In the genomic region with DNA sequence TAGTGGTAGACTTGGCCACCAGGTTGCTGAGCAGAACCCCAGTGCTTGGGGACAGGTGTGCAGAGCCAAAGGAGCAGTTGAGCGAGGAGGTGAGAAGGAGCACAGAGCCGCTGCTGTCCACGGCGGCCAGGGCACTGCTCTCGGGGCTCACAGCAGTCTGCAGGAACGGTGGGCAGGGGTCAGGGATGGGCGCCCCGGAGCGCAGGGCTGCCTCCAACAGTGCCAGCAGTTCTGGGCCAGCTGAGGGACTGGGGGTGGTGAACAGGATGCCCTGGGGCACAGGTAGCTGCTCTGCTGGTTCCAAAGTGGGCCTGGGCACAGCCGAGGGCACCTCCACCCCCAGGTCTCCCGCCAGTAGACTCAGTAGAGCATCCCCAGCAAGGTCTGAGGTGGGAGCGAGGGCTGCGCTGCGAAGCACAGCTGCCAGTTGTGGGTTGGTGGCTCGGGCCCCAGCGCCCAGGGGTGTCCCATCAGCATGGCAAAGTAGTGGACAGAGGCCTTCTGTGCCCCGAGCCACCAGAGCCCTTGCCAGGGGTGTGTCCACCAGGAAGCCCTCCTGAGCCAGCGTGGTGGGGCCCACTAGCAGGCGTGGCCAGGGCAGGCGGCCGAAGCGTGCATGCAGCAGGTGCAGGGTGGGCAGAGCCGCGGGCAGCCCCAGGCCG, we compare ENCODE assay signal across 26 cellular contexts. TPM values are rescaled to one million over a fixed set of nuclear protein-coding genes. Genes with fewer than 3 reads are reported as not detected.
DNase-seq lines count a peak whose midpoint lies in the region; ATAC-seq, FAIRE-seq and TF ChIP-seq lines count a peak whose summit lies in the region.
"Had no signal": no experiment of that assay in that cellular context is flagged by ENCODE, and none has a peak within 500 bp of the region (broad histone marks: within the 10 kb centered on the region; RNA-seq: fewer than 3 reads in every experiment).

No MANE protein-coding gene starts in this region.

- peaks cover 15% of the 10 kb centered on the region for H3K79me2 ChIP-seq in HepG2 (ENCODE audit: insufficient read depth, low read length)

- POLR2A ChIA-PET in HepG2 (lab: Yijun Ruan, JAX): interaction anchor here (0.7 kb wide), 1 partner anchor 16 kb away, joined by 3 read pairs; no protein-coding TSS in a partner anchor

- DNase-seq in H7 (peak; percentile 48), RWPE2 (ENCODE audit: low spot score) (peak; percentile 51), HepG2 (ENCODE audit: low spot score) (no peak), posterior vena cava (ENCODE audit: low spot score) (peak; percentile 71), GOT3 (lab: John Stamatoyannopoulos, UW) (no peak), NCI-H1417 treated with DMSO at 0.1 percent for 48 hours (lab: John Stamatoyannopoulos, UW) (no peak), aorta (no peak), left lobe of liver (ENCODE audit: low spot score) (no peak)
- DNase-seq: Caco-2; CD4-positive, alpha-beta T cell; DMS 273 treated with DMSO at 0.1 percent for 48 hours; DND-41; KBM-7; NCI-H1092 treated with DMSO at 0.1 percent for 48 hours; NCI-H146; NCI-H2029 treated with DMSO at 0.1 percent for 48 hours; NCI-H2171; NCI-H345; NCI-H526; SHP77 had no signal

- TF ChIP-seq POLR2A in HepG2 (IDR thresholded peaks at IDR 0.05; ENCODE audit: insufficient read depth in 1 of 2, low read depth in 2 of 2, low read length in 2 of 2): no peak

- BruUV-seq in HepG2 (replicated peaks; lab: Mats Ljungman, UMichigan): no TSS peak

- H3K27me3 ChIP-seq in H7 (ENCODE audit: control insufficient read depth, insufficient read depth, low read length): no peaks in the 10 kb centered on the region
- no peaks in the 10 kb centered on the region for H3K27me3 ChIP-seq in RWPE2 (ENCODE audit: insufficient read depth, poor library complexity, severe bottlenecking)
- H3K27me3 ChIP-seq in HepG2 (ENCODE audit: control insufficient read depth in 1 of 2, insufficient read depth in 2 of 2, low read length in 2 of 2): no peaks in the 10 kb centered on the region
- H3K27me3 ChIP-seq in aorta (ENCODE audit: control insufficient read depth in 1 of 2, insufficient read depth in 2 of 2, low read length in 1 of 2): no peaks in the 10 kb centered on the region

- peaks cover 6% of the 10 kb centered on the region for H3K36me3 ChIP-seq in H7 (replicated peaks; ENCODE audit: control insufficient read depth, insufficient read depth, low read length)
- H3K36me3 ChIP-seq in RWPE2 (ENCODE audit: low read depth): peaks cover 8% of the 10 kb centered on the region
- H3K36me3 ChIP-seq in HepG2 (replicated peaks in 1 of 2; ENCODE audit: control insufficient read depth in 1 of 2, insufficient read depth in 2 of 2, low read length in 2 of 2): peaks cover 0 to 3% of the 10 kb centered on the region in 2 experiments; a peak in 1 of 5 replicates
- H3K36me3 ChIP-seq in aorta (ENCODE audit: control insufficient read depth in 1 of 2, insufficient read depth in 2 of 2, low read length in 1 of 2): no peaks in the 10 kb centered on the region

- ATAC-seq in RWPE2 (ENCODE audit: low read depth): no peak
- no peak for ATAC-seq in HepG2
- no peak for ATAC-seq in aorta (ENCODE audit: low FRiP score)
- ATAC-seq in left lobe of liver: no peak
- ATAC-seq: GM12878, HCT116 had no signal

- CTCF ChIA-PET in HepG2 (lab: Yijun Ruan, JAX; ENCODE audit: low intra/inter-chr PET ratio, low total read pairs): no interaction called here

- H3K4me1 ChIP-seq in RWPE2 (ENCODE audit: insufficient read depth, poor library complexity, severe bottlenecking) (peaks cover 10% of the 10 kb centered on the region), HepG2 (ENCODE audit: insufficient read depth, low read length) (peaks cover 62% of the 10 kb centered on the region), aorta (ENCODE audit: control insufficient read depth in 1 of 2, insufficient read depth in 2 of 2, low read length in 2 of 2) (peaks cover 0 to 4% of the 10 kb centered on the region in 2 donors)
- H3K4me1 ChIP-seq: Caco-2 had no signal

- TF ChIP-seq CTCF in RWPE2 (IDR thresholded peaks at IDR 0.05; ENCODE audit: poor library complexity, severe bottlenecking) (no peak), HepG2 (CRISPR knock-in tag; IDR thresholded peaks at IDR 0.05) (no peak)

- no peak overlapping the region for H3K4me2 ChIP-seq in HepG2 (ENCODE audit: low read depth, low read length)

- in situ Hi-C loops in HepG2 (cut with HindIII; ENCODE audit: extremely low pct_ligation_motif_present, low pct_unique_long_range_greater_than_20kb): loop anchor here (10.0 kb wide), 1 partner anchor 336 kb away; a partner anchor contains a TSS

- 62% methylated on average over 4 of the region's 25 CpGs for WGBS in HepG2 (ENCODE audit: low lambda C conversion rate)
- 90 to 91% methylated on average over 25 of the region's 25 CpGs for WGBS in aorta, 2 donors

- H3K9me3 ChIP-seq in RWPE2 (ENCODE audit: severe bottlenecking) (no peaks in the 10 kb centered on the region), HepG2 (ENCODE audit: low read length) (no peaks in the 10 kb centered on the region), aorta (ENCODE audit: control insufficient read depth, low read length) (no peaks in the 10 kb centered on the region)
- H3K9me3 ChIP-seq: Caco-2 had no signal

- no peak for TF ChIP-seq EP300 in HepG2 (IDR thresholded peaks at IDR 0.05; ENCODE audit: low read depth in 2 of 2, low read length in 2 of 2)
- TF ChIP-seq EP300 in HepG2 (CRISPR knock-in tag; IDR thresholded peaks at IDR 0.05; ENCODE audit: borderline replicate concordance): no peak

- H3K27ac ChIP-seq in RWPE2 (ENCODE audit: poor library complexity, severe bottlenecking) (no peak overlapping the region), HepG2 (ENCODE audit: extremely low read length, insufficient read depth, low read length) (no peak overlapping the region), aorta (ENCODE audit: low read depth in 1 of 2, low read length in 2 of 2) (no peak overlapping the region)
- H3K27ac ChIP-seq: HL-60 had no signal

- FAIRE-seq in HepG2 (lab: Jason Lieb, UNC): no peak
- FAIRE-seq: GM12878 had no signal

- H2AFZ ChIP-seq in HepG2 (ENCODE audit: low read length): no peak overlapping the region

- no peak overlapping the region for H3K4me3 ChIP-seq in H7 (ENCODE audit: insufficient read depth, low read depth, low read length)
- H3K4me3 ChIP-seq in RWPE2 (ENCODE audit: severe bottlenecking): no peak overlapping the region
- H3K4me3 ChIP-seq in HepG2 (replicated peaks in 1 of 3; ENCODE audit: insufficient read depth in 1 of 3, low read depth in 2 of 3, low read length in 3 of 3): no peak overlapping the region
- no peak overlapping the region for H3K4me3 ChIP-seq in aorta (ENCODE audit: low read length in 2 of 2)
- H3K4me3 ChIP-seq: GM12878 had no signal

- no peak for TF ChIP-seq RAD21 in HepG2 (CRISPR knock-in tag; IDR thresholded peaks at IDR 0.05)

- intact Hi-C loops in HepG2 (cut with micrococcal nuclease; ENCODE audit: unreplicated experiment) (no loop called here), posterior vena cava (cut with DNase I) (no loop called here), aorta (cut with DNase I) (loop anchor here in 1 of 2 donors (5.0 kb wide), 1 partner anchor 61 kb away; a partner anchor contains a TSS)

- no peak overlapping the region for H3K9ac ChIP-seq in HepG2 (ENCODE audit: insufficient read depth, low read depth, low read length)

- H4K20me1 ChIP-seq in HepG2 (ENCODE audit: insufficient read depth, low read length): no peaks in the 10 kb centered on the region

RNA-seq across cellular contexts. Expression of a gene that starts 1.9 kb away (rescaled TPM):
- total RNA-seq in H7 (2014; rRNA removed; shearing (Covaris generic)): not detected in 2 replicates
- total RNA-seq in HepG2 (2016; rRNA removed; fragmentation: Illumina TruSeq; extraction: Trizol) (0.70 and 0.80 TPM in 2 replicates), posterior vena cava (not detected), aorta (not detected), left lobe of liver (0.35 TPM)
- 0.20 and 0.26 TPM in 2 replicates for total RNA-seq in HepG2 (2016; cell fraction: cytosol; rRNA removed; fragmentation: Illumina TruSeq; extraction: Trizol; ENCODE audit: low read depth)
- 0.68 and 1.1 TPM in 2 replicates for total RNA-seq in HepG2 (2016; cell fraction: insoluble cytoplasmic fraction; rRNA removed; fragmentation: Illumina TruSeq; extraction: Trizol)
- total RNA-seq in HepG2 (2016; cell fraction: membrane; rRNA removed; fragmentation: Illumina TruSeq; extraction: Trizol): 0.59 and 0.62 TPM in 2 replicates
- 0.28 and 0.37 TPM in 2 replicates for total RNA-seq in HepG2 (2016; cell fraction: nucleus; rRNA removed; fragmentation: Illumina TruSeq; extraction: Trizol)
- polyA plus RNA-seq in HepG2 (2011; rRNA removed) (0.14 and 0.16 TPM in 2 replicates), aorta (1 to 10 TPM in 1 of 2 donors, not detected in 1; 3.5 TPM)
- 0.10 and 0.12 TPM in 2 replicates for polyA plus RNA-seq in HepG2 (2011; cell fraction: cytosol; rRNA removed)
- polyA plus RNA-seq in HepG2 (2011; cell fraction: nucleus; rRNA removed): 0.09 and 0.43 TPM in 2 replicates
- polyA plus RNA-seq in HepG2 (2012): 0.24 and 0.29 TPM in 2 replicates
- polyA plus RNA-seq in HepG2 (2016; cell fraction: cytosol; fragmentation: Illumina TruSeq; extraction: Trizol; ENCODE audit: low read depth): 0.24 and 0.27 TPM in 2 replicates
- 0.71 and 1.2 TPM in 2 replicates for polyA plus RNA-seq in HepG2 (2016; cell fraction: insoluble cytoplasmic fraction; fragmentation: Illumina TruSeq; extraction: Trizol; ENCODE audit: low read depth)
- polyA plus RNA-seq in HepG2 (2016; cell fraction: membrane; fragmentation: Illumina TruSeq; extraction: Trizol; ENCODE audit: low read depth): 0.50 and 0.52 TPM in 2 replicates
- polyA plus RNA-seq in HepG2 (2016; cell fraction: nucleus; fragmentation: Illumina TruSeq; extraction: Trizol; ENCODE audit: insufficient read depth, low read depth): 1.1 and 1.5 TPM in 2 replicates
- 0.38 TPM in 1 of 2 replicates, not detected in the other for polyA minus RNA-seq in HepG2 (2011; rRNA and poly(A)+ RNA removed; ENCODE audit: low replicate concordance)
- polyA minus RNA-seq in HepG2 (2011; cell fraction: cytosol; rRNA and poly(A)+ RNA removed): not detected in 2 replicates
- 0.12 TPM in 1 of 2 replicates, not detected in the other for polyA minus RNA-seq in HepG2 (2011; cell fraction: nucleus; rRNA and poly(A)+ RNA removed)
- total RNA-seq: Caco-2; CD4-positive, alpha-beta T cell; RPMI7951 had no signal
- polyA plus RNA-seq: BJ had no signal

RNA-seq across cellular contexts. Expression of a gene that starts 3.3 kb away (rescaled TPM):
- total RNA-seq in H7 (2014; rRNA removed; shearing (Covaris generic)): 140 and 149 TPM in 2 replicates
- total RNA-seq in HepG2 (2016; rRNA removed; fragmentation: Illumina TruSeq; extraction: Trizol): 40.4 and 54.8 TPM in 2 replicates
- total RNA-seq in HepG2 (2016; cell fraction: cytosol; rRNA removed; fragmentation: Illumina TruSeq; extraction: Trizol; ENCODE audit: low read depth): 58.9 and 65.5 TPM in 2 replicates
- 35.1 and 61.8 TPM in 2 replicates for total RNA-seq in HepG2 (2016; cell fraction: insoluble cytoplasmic fraction; rRNA removed; fragmentation: Illumina TruSeq; extraction: Trizol)
- total RNA-seq in HepG2 (2016; cell fraction: membrane; rRNA removed; fragmentation: Illumina TruSeq; extraction: Trizol): 24.4 and 24.9 TPM in 2 replicates
- 52.0 and 62.6 TPM in 2 replicates for total RNA-seq in HepG2 (2016; cell fraction: nucleus; rRNA removed; fragmentation: Illumina TruSeq; extraction: Trizol)
- polyA plus RNA-seq in HepG2 (2011; rRNA removed): 18.6 and 28.4 TPM in 2 replicates
- 9.7 and 12.5 TPM in 2 replicates for polyA plus RNA-seq in HepG2 (2011; cell fraction: cytosol; rRNA removed)
- polyA plus RNA-seq in HepG2 (2011; cell fraction: nucleus; rRNA removed): 158 and 176 TPM in 2 replicates
- 28.0 and 41.5 TPM in 2 replicates for polyA plus RNA-seq in HepG2 (2012)
- 7.8 and 7.9 TPM in 2 replicates for polyA plus RNA-seq in HepG2 (2016; cell fraction: cytosol; fragmentation: Illumina TruSeq; extraction: Trizol; ENCODE audit: low read depth)
- 28.2 and 32.7 TPM in 2 replicates for polyA plus RNA-seq in HepG2 (2016; cell fraction: insoluble cytoplasmic fraction; fragmentation: Illumina TruSeq; extraction: Trizol; ENCODE audit: low read depth)
- polyA plus RNA-seq in HepG2 (2016; cell fraction: membrane; fragmentation: Illumina TruSeq; extraction: Trizol; ENCODE audit: low read depth): 9.0 and 12.1 TPM in 2 replicates
- polyA plus RNA-seq in HepG2 (2016; cell fraction: nucleus; fragmentation: Illumina TruSeq; extraction: Trizol; ENCODE audit: insufficient read depth, low read depth): 146 and 160 TPM in 2 replicates
- polyA minus RNA-seq in HepG2 (2011; rRNA and poly(A)+ RNA removed; ENCODE audit: low replicate concordance): 50.2 and 100 TPM in 2 replicates
- polyA minus RNA-seq in HepG2 (2011; cell fraction: cytosol; rRNA and poly(A)+ RNA removed): 19.4 and 21.0 TPM in 2 replicates
- 53.3 and 54.8 TPM in 2 replicates for polyA minus RNA-seq in HepG2 (2011; cell fraction: nucleus; rRNA and poly(A)+ RNA removed)
- 10 to 100 TPM; 37.9 to 41.0 TPM for total RNA-seq in posterior vena cava
- 10 to 100 TPM; 35.2 to 36.6 TPM for total RNA-seq in aorta
- 10 to 100 TPM in 1 of 2 donors, 1 to 10 TPM in 1; 8.0 to 37.6 TPM for polyA plus RNA-seq in aorta
- 18.5 TPM for total RNA-seq in left lobe of liver

RNA-seq across cellular contexts. Expression of a gene that starts 25.9 kb away (rescaled TPM):
- 1.4 and 1.9 TPM in 2 replicates for total RNA-seq in H7 (2014; rRNA removed; shearing (Covaris generic))
- total RNA-seq in HepG2 (2016; rRNA removed; fragmentation: Illumina TruSeq; extraction: Trizol) (5.1 and 5.8 TPM in 2 replicates), posterior vena cava (1 to 10 TPM; 2.0 to 3.0 TPM), aorta (1 to 10 TPM in 1 of 2 donors, under 1 TPM in 1; 0.49 to 1.7 TPM), left lobe of liver (not detected)
- total RNA-seq in HepG2 (2016; cell fraction: cytosol; rRNA removed; fragmentation: Illumina TruSeq; extraction: Trizol; ENCODE audit: low read depth): 1.5 and 1.6 TPM in 2 replicates
- total RNA-seq in HepG2 (2016; cell fraction: insoluble cytoplasmic fraction; rRNA removed; fragmentation: Illumina TruSeq; extraction: Trizol): 5.3 and 5.8 TPM in 2 replicates
- total RNA-seq in HepG2 (2016; cell fraction: membrane; rRNA removed; fragmentation: Illumina TruSeq; extraction: Trizol): 4.8 and 5.0 TPM in 2 replicates
- total RNA-seq in HepG2 (2016; cell fraction: nucleus; rRNA removed; fragmentation: Illumina TruSeq; extraction: Trizol): 3.0 and 4.2 TPM in 2 replicates
- polyA plus RNA-seq in HepG2 (2011; rRNA removed) (0.41 and 1.1 TPM in 2 replicates), aorta (not detected)
- 0.38 and 0.64 TPM in 2 replicates for polyA plus RNA-seq in HepG2 (2011; cell fraction: cytosol; rRNA removed)
- polyA plus RNA-seq in HepG2 (2011; cell fraction: nucleus; rRNA removed): 0.42 and 0.95 TPM in 2 replicates
- 0.58 and 0.69 TPM in 2 replicates for polyA plus RNA-seq in HepG2 (2012)
- polyA plus RNA-seq in HepG2 (2016; cell fraction: cytosol; fragmentation: Illumina TruSeq; extraction: Trizol; ENCODE audit: low read depth): 1.8 TPM in 2 replicates
- 7.9 and 8.6 TPM in 2 replicates for polyA plus RNA-seq in HepG2 (2016; cell fraction: insoluble cytoplasmic fraction; fragmentation: Illumina TruSeq; extraction: Trizol; ENCODE audit: low read depth)
- 2.3 and 3.2 TPM in 2 replicates for polyA plus RNA-seq in HepG2 (2016; cell fraction: membrane; fragmentation: Illumina TruSeq; extraction: Trizol; ENCODE audit: low read depth)
- polyA plus RNA-seq in HepG2 (2016; cell fraction: nucleus; fragmentation: Illumina TruSeq; extraction: Trizol; ENCODE audit: insufficient read depth, low read depth): 5.8 and 9.1 TPM in 2 replicates
- polyA minus RNA-seq in HepG2 (2011; rRNA and poly(A)+ RNA removed; ENCODE audit: low replicate concordance): 1.9 TPM in 1 of 2 replicates, not detected in the other
- 0.70 and 0.99 TPM in 2 replicates for polyA minus RNA-seq in HepG2 (2011; cell fraction: cytosol; rRNA and poly(A)+ RNA removed)
- 0.13 TPM in 1 of 2 replicates, not detected in the other for polyA minus RNA-seq in HepG2 (2011; cell fraction: nucleus; rRNA and poly(A)+ RNA removed)
- total RNA-seq: CD4-positive, alpha-beta T cell; GM12878; HT-29; RPMI7951 had no signal
- polyA plus RNA-seq: BJ, GM12878 had no signal

RNA-seq across cellular contexts. Expression of a gene that starts 59.8 kb away (rescaled TPM):
- total RNA-seq in H7 (2014; rRNA removed; shearing (Covaris generic)): 1.8 and 2.1 TPM in 2 replicates
- total RNA-seq in HepG2 (2016; rRNA removed; fragmentation: Illumina TruSeq; extraction: Trizol) (not detected in 2 replicates), posterior vena cava (10 to 100 TPM; 16.2 to 20.9 TPM), aorta (10 to 100 TPM; 31.3 to 56.2 TPM), left lobe of liver (11.4 TPM)
- total RNA-seq in HepG2 (2016; cell fraction: cytosol; rRNA removed; fragmentation: Illumina TruSeq; extraction: Trizol; ENCODE audit: low read depth): not detected in 2 replicates
- total RNA-seq in HepG2 (2016; cell fraction: insoluble cytoplasmic fraction; rRNA removed; fragmentation: Illumina TruSeq; extraction: Trizol): not detected in 2 replicates
- total RNA-seq in HepG2 (2016; cell fraction: membrane; rRNA removed; fragmentation: Illumina TruSeq; extraction: Trizol): not detected in 2 replicates
- total RNA-seq in HepG2 (2016; cell fraction: nucleus; rRNA removed; fragmentation: Illumina TruSeq; extraction: Trizol): not detected in 2 replicates
- polyA plus RNA-seq in HepG2 (2011; rRNA removed) (0.01 and 0.03 TPM in 2 replicates), aorta (1 to 10 TPM; 2.3 to 3.1 TPM)
- polyA plus RNA-seq in HepG2 (2011; cell fraction: cytosol; rRNA removed): 0.03 and 0.05 TPM in 2 replicates
- polyA plus RNA-seq in HepG2 (2011; cell fraction: nucleus; rRNA removed): 0.14 TPM in 1 of 2 replicates, not detected in the other
- 0.16 and 0.34 TPM in 2 replicates for polyA plus RNA-seq in HepG2 (2012)
- not detected in 2 replicates for polyA plus RNA-seq in HepG2 (2016; cell fraction: cytosol; fragmentation: Illumina TruSeq; extraction: Trizol; ENCODE audit: low read depth)
- polyA plus RNA-seq in HepG2 (2016; cell fraction: insoluble cytoplasmic fraction; fragmentation: Illumina TruSeq; extraction: Trizol; ENCODE audit: low read depth): not detected in 2 replicates
- polyA plus RNA-seq in HepG2 (2016; cell fraction: membrane; fragmentation: Illumina TruSeq; extraction: Trizol; ENCODE audit: low read depth): not detected in 2 replicates
- not detected in 2 replicates for polyA plus RNA-seq in HepG2 (2016; cell fraction: nucleus; fragmentation: Illumina TruSeq; extraction: Trizol; ENCODE audit: insufficient read depth, low read depth)
- 0.16 TPM in 1 of 2 replicates, not detected in the other for polyA minus RNA-seq in HepG2 (2011; rRNA and poly(A)+ RNA removed; ENCODE audit: low replicate concordance)
- not detected in 2 replicates for polyA minus RNA-seq in HepG2 (2011; cell fraction: cytosol; rRNA and poly(A)+ RNA removed)
- polyA minus RNA-seq in HepG2 (2011; cell fraction: nucleus; rRNA and poly(A)+ RNA removed): not detected in 2 replicates
- total RNA-seq: RPMI7951 had no signal
- polyA plus RNA-seq: BJ had no signal

Comparison
In these comparisons a context has a peak if more than half of its experiments do, and no peak if none do; other contexts are left out.
1. DNase-seq: peak in H7 (single experiment), RWPE2 (single experiment) and posterior vena cava (single experiment); none in HepG2 (single experiment), GOT3 (single experiment), NCI-H1417 treated with DMSO at 0.1 percent for 48 hours (single experiment), aorta (0 of 2) and left lobe of liver (single experiment).